In genomic region chr3:20808864-20809263, GRCh38 we compare ENCODE assay signal across 31 cellular contexts.
A peak's percentile ranks its signal among the peaks of the same experiment; 100 is the strongest.
DNase-seq lines count a peak whose midpoint lies in the region; ATAC-seq, FAIRE-seq and TF ChIP-seq lines count a peak whose summit lies in the region.
"Had no signal": no experiment of that assay in that cellular context is flagged by ENCODE, and none has a peak within 500 bp of the region (broad histone marks: within the 10 kb centered on the region; RNA-seq: fewer than 3 reads in every experiment).

No MANE protein-coding gene starts in this region.

- H3K27ac ChIP-seq in OCI-LY7 (ENCODE audit: low read depth, low read length, poor library complexity, severe bottlenecking) (no peak overlapping the region), K562 (ENCODE audit: extremely low read depth, low read depth, low read length) (no peak overlapping the region), psoas muscle (no peak overlapping the region)
- H3K27ac ChIP-seq: 22Rv1; A549; BLaER1; BLaER1 treated with 17β-estradiol and CSF1 and Interleukin-3, amounts not matched to agents 10 nM and 100 nM; C4-2B had no signal

- WGBS in K562 (ENCODE audit: insufficient coverage, low coverage, missing lambda C conversion rate) = 11% methylated on average over 2 of the region's 2 CpGs
- WGBS in psoas muscle, 3 donors = 81 to 95% (median 84%) methylated on average over 2 of the region's 2 CpGs

- POLR2A ChIA-PET in OCI-LY7 (lab: Charles Lee) (no interaction called here), K562 (lab: Yijun Ruan, JAX) (no interaction called here)

- H3K9me2 ChIP-seq in OCI-LY7 (ENCODE audit: insufficient read depth, low read length) = no peaks in the 10 kb centered on the region

- H4K20me1 ChIP-seq in OCI-LY7 (ENCODE audit: insufficient read depth, low read length) (no peaks in the 10 kb centered on the region), K562 (replicated peaks; ENCODE audit: control insufficient read depth, insufficient read depth, low read length) (no peaks in the 10 kb centered on the region)
- H4K20me1 ChIP-seq: BLaER1; BLaER1 treated with 17β-estradiol and CSF1 and Interleukin-3, amounts not matched to agents 10 nM and 100 nM had no signal

- no peak for FAIRE-seq in K562 (lab: Jason Lieb, UNC)
- FAIRE-seq: A204.1, A549, D721Med had no signal

- H2AFZ ChIP-seq in OCI-LY7 (ENCODE audit: low read length) (0 out of 2 replicates have a peak overlapping the region, but pooled peaks have one; percentile 3), K562 (ENCODE audit: low read depth, low read length) (no peak overlapping the region)

- H3K4me3 ChIP-seq in OCI-LY7 (ENCODE audit: low read depth, low read length, poor library complexity, severe bottlenecking) (no peak overlapping the region), K562 (no peak overlapping the region), psoas muscle (no peak overlapping the region)
- H3K4me3 ChIP-seq: A549; BLaER1; BLaER1 treated with 17β-estradiol and CSF1 and Interleukin-3, amounts not matched to agents 10 nM and 100 nM had no signal

- DNase-seq in OCI-LY7 (ENCODE audit: low spot score) (no peak), K562 (ENCODE audit: extremely low read depth in 1 of 4, low spot score in 3 of 4) (no peak), psoas muscle (no peak)
- DNase-seq: 8988T; ACHN; AML-193; BE2C; C1 segment of cervical spinal cord; Caco-2; Calu3; CD4-positive, alpha-beta memory T cell; CD4-positive, alpha-beta T cell; CD4-positive, CD25-positive, alpha-beta regulatory T cell; CD8-positive, alpha-beta memory T cell; CD8-positive, alpha-beta T cell; COR-L47; DMS 273 treated with DMSO at 0.1 percent for 48 hours; DMS153; DMS53; DMS79; DMS79 treated with DMSO at 0.1 percent for 48 hours; DND-41; EL had no signal

- no TSS peak for BruUV-seq in OCI-LY7 (replicated peaks; lab: Mats Ljungman, UMichigan)
- BruUV-seq in K562 (replicated peaks; lab: Mats Ljungman, UMichigan) = no TSS peak

- H3K4me1 ChIP-seq in OCI-LY7 (ENCODE audit: insufficient read depth, low read length, poor library complexity, severe bottlenecking) (no peaks in the 10 kb centered on the region), K562 (replicated peaks in 1 of 2; ENCODE audit: control insufficient read depth in 2 of 2, insufficient read depth in 2 of 2, low read length in 2 of 2) (peaks cover 0 to 2% of the 10 kb centered on the region in 2 experiments; a peak in 2 of 5 replicates), psoas muscle (no peaks in the 10 kb centered on the region)
- H3K4me1 ChIP-seq: A549; BE2C; BLaER1; BLaER1 treated with 17β-estradiol and CSF1 and Interleukin-3, amounts not matched to agents 10 nM and 100 nM; Caco-2 had no signal

- TF ChIP-seq RAD21 in K562 (CRISPR knock-in tag; conservative IDR thresholded peaks at IDR 0.05 in 1 of 2, IDR thresholded peaks at IDR 0.05 in 1 of 2) = no peak

- CTCF ChIA-PET in OCI-LY7 (lab: Charles Lee; ENCODE audit: unreplicated experiment) (no interaction called here), K562 (lab: Yijun Ruan, JAX; ENCODE audit: low intra/inter-chr PET ratio) (no interaction called here)

- H3K9me3 ChIP-seq in OCI-LY7 (ENCODE audit: low read length) = no peaks in the 10 kb centered on the region
- H3K9me3 ChIP-seq in K562 (replicated peaks; ENCODE audit: control insufficient read depth, insufficient read depth, low read depth, low read length) = no peaks in the 10 kb centered on the region
- no peaks in the 10 kb centered on the region for H3K9me3 ChIP-seq in psoas muscle
- H3K9me3 ChIP-seq: BE2C, BLaER1, Caco-2 had no signal

- no peak for TF ChIP-seq POLR2A in K562 (conservative IDR thresholded peaks at IDR 0.05)

- H3K36me3 ChIP-seq in OCI-LY7 (ENCODE audit: insufficient read depth, low read length) (no peaks in the 10 kb centered on the region), K562 (ENCODE audit: control insufficient read depth, insufficient read depth, low read length) (no peaks in the 10 kb centered on the region), psoas muscle (ENCODE audit: insufficient read depth in 1 of 2, low read depth in 1 of 2) (no peaks in the 10 kb centered on the region)
- H3K36me3 ChIP-seq: BE2C; BLaER1; BLaER1 treated with 17β-estradiol and CSF1 and Interleukin-3, amounts not matched to agents 10 nM and 100 nM had no signal

- no peak overlapping the region for H3K4me2 ChIP-seq in OCI-LY7 (ENCODE audit: low read length)
- H3K4me2 ChIP-seq in K562 (ENCODE audit: insufficient read depth, low read length) = no peak overlapping the region
- H3K4me2 ChIP-seq: A549; BLaER1; BLaER1 treated with 17β-estradiol and CSF1 and Interleukin-3, amounts not matched to agents 10 nM and 100 nM had no signal

- TF ChIP-seq CTCF in OCI-LY7 (conservative IDR thresholded peaks at IDR 0.05; ENCODE audit: low read length) (no peak), K562 (IDR thresholded peaks at IDR 0.05 in 2 of 3, conservative IDR thresholded peaks at IDR 0.05 in 1 of 3; ENCODE audit: insufficient read depth in 2 of 3, low read depth in 1 of 3, low read length in 3 of 3) (no peak), psoas muscle (IDR thresholded peaks at IDR 0.05) (no peak)

- in situ Hi-C loops in K562 (cut with MboI) = no loop called here

- TF ChIP-seq EP300 in K562 (IDR thresholded peaks at IDR 0.05; ENCODE audit: low read length) = peak; percentile 50; the same call in 1 of the 2 replicates

- H3K79me2 ChIP-seq in OCI-LY7 (ENCODE audit: insufficient read depth, low read depth, low read length) (no peaks in the 10 kb centered on the region), K562 (ENCODE audit: control insufficient read depth, insufficient read depth, low read length) (no peaks in the 10 kb centered on the region)

- H3K27me3 ChIP-seq in K562 (ENCODE audit: control insufficient read depth in 2 of 2, insufficient read depth in 2 of 2, low read length in 2 of 2) (no peaks in the 10 kb centered on the region), psoas muscle (ENCODE audit: insufficient read depth in 3 of 3, low read length in 2 of 3) (no peaks in the 10 kb centered on the region)
- H3K27me3 ChIP-seq: BE2C; BLaER1; BLaER1 treated with 17β-estradiol and CSF1 and Interleukin-3, amounts not matched to agents 10 nM and 100 nM had no signal

- no peaks in the 10 kb centered on the region for H3K9me1 ChIP-seq in K562 (ENCODE audit: control insufficient read depth, insufficient read depth, low read length)

- no peak overlapping the region for H3K9ac ChIP-seq in K562 (ENCODE audit: insufficient read depth in 1 of 2, low read depth in 2 of 2, low read length in 2 of 2)
- H3K9ac ChIP-seq: BLaER1; BLaER1 treated with 17β-estradiol and CSF1 and Interleukin-3, amounts not matched to agents 10 nM and 100 nM had no signal

- intact Hi-C loops in OCI-LY7 (cut with micrococcal nuclease; ENCODE audit: unreplicated experiment) = no loop called here
- intact Hi-C loops in K562 (cut with micrococcal nuclease) = no loop called here
- intact Hi-C loops in psoas muscle (cut with DNase I) = no loop called here

- no peak; the same call in 2 of the 3 replicates for ATAC-seq in K562
- ATAC-seq in psoas muscle = no peak
- ATAC-seq in HG03097 (IDR thresholded peaks at IDR 0.05; ENCODE audit: low FRiP score, unreplicated experiment) = no peak
- ATAC-seq: A549; CD8-positive, alpha-beta T cell had no signal

TF ChIP-seq in K562, 482 proteins besides CTCF, POLR2A, EP300 and RAD21 (continues in another document):
- TF ChIP-seq RBM34 (IDR thresholded peaks at IDR 0.05; ENCODE audit: borderline replicate concordance, insufficient read depth, low read length) (no peak), ZNF212 (CRISPR knock-in tag; IDR thresholded peaks at IDR 0.05) (no peak), NUFIP1 (IDR thresholded peaks at IDR 0.05; ENCODE audit: partially characterized antibody) (no peak), ZNF592 (IDR thresholded peaks at IDR 0.05) (no peak), SMARCE1 (IDR thresholded peaks at IDR 0.05) (0 out of 2 replicates have a peak, but pooled peaks have one; percentile 37), SMARCA4 (IDR thresholded peaks at IDR 0.05) (peak; percentile 62; the same call in 1 of the 2 replicates), TGIF2 (CRISPR knock-in tag; IDR thresholded peaks at IDR 0.05) (no peak), RFX1 (IDR thresholded peaks at IDR 0.05) (no peak)
